Comparison of ENCODE assay signal across 6 cellular contexts in genomic region chr7:100217934-100218333, GRCh38. TPM values are rescaled to one million over a fixed set of nuclear protein-coding genes. Genes with fewer than 3 reads are reported as not detected.
DNase-seq lines count a peak whose midpoint lies in the region; ATAC-seq and TF ChIP-seq lines count a peak whose summit lies in the region.
"Not testable (repeated sequence)": the region's sequence is repeated elsewhere in the genome, so short reads cannot be mapped to it uniquely, and the experiment has no call there.

No MANE protein-coding gene starts in this region.

- H3K36me3 Mint-ChIP-seq in activated naive CD4-positive, alpha-beta T cell treated with anti-CD3 and anti-CD28 coated beads, Interleukin-2, amount 50 U/mL, for 72 hours: peaks cover 45 to 46% of the 10 kb centered on the region in 2 donors
- H3K36me3 Mint-ChIP-seq in immature natural killer cell: not testable (repeated sequence)

- ATAC-seq in HG03520 (IDR thresholded peaks at IDR 0.05; ENCODE audit: unreplicated experiment): peak; percentile 5
- peak; percentile 11 to 44 for ATAC-seq in activated naive CD4-positive, alpha-beta T cell treated with anti-CD3 and anti-CD28 coated beads, Interleukin-2, amount 50 U/mL, for 72 hours

- TF ChIP-seq CTCF in RWPE1 (conservative IDR thresholded peaks at IDR 0.05; ENCODE audit: low read depth): peak; percentile 57

- H3K4me1 Mint-ChIP-seq in immature natural killer cell: peaks cover 50 to 54% of the 10 kb centered on the region in 2 donors

- H3K9me3 Mint-ChIP-seq in activated naive CD4-positive, alpha-beta T cell treated with anti-CD3 and anti-CD28 coated beads, Interleukin-2, amount 50 U/mL, for 72 hours; immature natural killer cell: not testable (repeated sequence)

- POLR2A ChIA-PET in RWPE1 (lab: Yijun Ruan, JAX; ENCODE audit: low non-redundant PET): not testable (repeated sequence)

- H3K4me3 Mint-ChIP-seq in immature natural killer cell: peak overlapping the region; percentile 69 to 96 (median 84)

- peaks cover 9 to 25% (median 22%) of the 10 kb centered on the region in 3 donors for H3K27me3 Mint-ChIP-seq in immature natural killer cell (ENCODE audit: low read depth in 3 of 3)

- CTCF ChIA-PET in RWPE1 (lab: Yijun Ruan, JAX): interaction anchor here (1.0 to 1.9 kb wide), 3 partner anchors 15 to 86 kb away, joined by 4 to 5 read pairs (median 4); no protein-coding TSS in a partner anchor

- DNase-seq in GM04504 (ENCODE audit: low read depth) (peak; percentile 20), immature natural killer cell (peak; percentile 57 to 74 (median 74))
- not testable (repeated sequence) for DNase-seq in RWPE1 (ENCODE audit: low spot score)
- DNase-seq in activated naive CD4-positive, alpha-beta T cell treated with anti-CD3 and anti-CD28 coated beads, Interleukin-2, amount 50 U/mL, for 72 hours (ENCODE audit: low spot score in 2 of 2): peak; percentile 94 to 95
- peak; percentile 67 to 73 for DNase-seq in stimulated activated CD8-positive, alpha-beta memory T cell treated with anti-CD3 and anti-CD28 coated beads, Interleukin-15, amount 100 ng/mL, for 48 hours (ENCODE audit: low read depth in 2 of 2)

- not testable (repeated sequence) for H3K27ac ChIP-seq in RWPE1

- H3K27ac Mint-ChIP-seq in activated naive CD4-positive, alpha-beta T cell treated with anti-CD3 and anti-CD28 coated beads, Interleukin-2, amount 50 U/mL, for 72 hours: peak overlapping the region in 1 of 2 donors; percentile 99
- H3K27ac Mint-ChIP-seq in immature natural killer cell: peak overlapping the region; percentile 96 to 100 (median 99)

RNA-seq across cellular contexts. Expression of gene PVRIG, which starts 1.8 kb away (rescaled TPM):
- 10 to 100 TPM; 20.8 to 30.6 TPM for total RNA-seq in activated naive CD4-positive, alpha-beta T cell treated with anti-CD3 and anti-CD28 coated beads, Interleukin-2, amount 50 U/mL, for 72 hours
- 100 to 1,000 TPM; 151 to 240 (median 209) TPM for polyA plus RNA-seq in immature natural killer cell

RNA-seq across cellular contexts. Expression of gene STAG3, which starts 40.2 kb away (rescaled TPM):
- 10 to 100 TPM; 33.3 to 54.2 TPM for total RNA-seq in activated naive CD4-positive, alpha-beta T cell treated with anti-CD3 and anti-CD28 coated beads, Interleukin-2, amount 50 U/mL, for 72 hours
- polyA plus RNA-seq in immature natural killer cell: 1 to 10 TPM in 1 of 3 donors, under 1 TPM in 2; 0.50 to 2.8 (median 0.72) TPM

RNA-seq across cellular contexts. Expression of gene GPC2, which starts 40.8 kb away (rescaled TPM):
- total RNA-seq in activated naive CD4-positive, alpha-beta T cell treated with anti-CD3 and anti-CD28 coated beads, Interleukin-2, amount 50 U/mL, for 72 hours: 10 to 100 TPM in 1 of 2 donors, 1 to 10 TPM in 1; 7.0 to 18.9 TPM
- not detected for polyA plus RNA-seq in immature natural killer cell

RNA-seq across cellular contexts. Expression of gene GAL3ST4, which starts 49.5 kb away (rescaled TPM):
- 10 to 100 TPM in 1 of 2 donors, 1 to 10 TPM in 1; 7.7 to 12.5 TPM for total RNA-seq in activated naive CD4-positive, alpha-beta T cell treated with anti-CD3 and anti-CD28 coated beads, Interleukin-2, amount 50 U/mL, for 72 hours
- under 1 TPM in 1 of 3 donors, not detected in 2; 0.08 TPM for polyA plus RNA-seq in immature natural killer cell

RNA-seq across cellular contexts. Expression of gene TRAPPC14, which starts 59.4 kb away (rescaled TPM):
- total RNA-seq in activated naive CD4-positive, alpha-beta T cell treated with anti-CD3 and anti-CD28 coated beads, Interleukin-2, amount 50 U/mL, for 72 hours: 10 to 100 TPM; 17.1 to 32.8 TPM
- polyA plus RNA-seq in immature natural killer cell: 1 to 10 TPM in 2 of 3 donors, under 1 TPM in 1; 0.71 to 2.9 (median 1.8) TPM
